ENCODE assay signal across 8 cellular contexts in genomic region chr2:161136696-161137324, GRCh38. TPM values are rescaled to one million over a fixed set of nuclear protein-coding genes. Genes with fewer than 3 reads are reported as not detected.
DNase-seq lines count a peak whose midpoint lies in the region; ATAC-seq, FAIRE-seq and TF ChIP-seq lines count a peak whose summit lies in the region.

No MANE protein-coding gene starts in this region.

- peak overlapping the region; percentile 84 for H3K4me3 Mint-ChIP-seq in activated T-cell treated with anti-CD3 and anti-CD28 coated beads, Interleukin-2, amount 50 U/mL, for 24 hours
- H3K4me3 Mint-ChIP-seq in natural killer cell treated with Interleukin-12 subunit alpha and Interleukin-12 subunit beta and Interleukin-15 and Interleukin-18, amount 100 ng/mL, for 72 hours = peak overlapping the region; percentile 91

- H3K9me3 ChIP-seq in PC-3 (ENCODE audit: low read length) (no peaks in the 10 kb centered on the region), duodenal mucosa (ENCODE audit: control insufficient read depth in 1 of 2, low read length in 2 of 2) (no peaks in the 10 kb centered on the region)

- H3K27ac ChIP-seq in PC-3 (ENCODE audit: low read length) (no peak overlapping the region), duodenal mucosa (ENCODE audit: low read depth, low read length) (peak overlapping the region; percentile 72)

- peak; percentile 77 for ATAC-seq in HG02678 (IDR thresholded peaks at IDR 0.05; ENCODE audit: unreplicated experiment)
- no peak for ATAC-seq in PC-3
- peak; percentile 83 to 89 for ATAC-seq in natural killer cell treated with Interleukin-12 subunit alpha and Interleukin-12 subunit beta and Interleukin-15 and Interleukin-18, amount 100 ng/mL, for 72 hours

- H3K4me3 ChIP-seq in PC-3 (ENCODE audit: low read length) (no peak overlapping the region), duodenal mucosa (ENCODE audit: low read depth in 1 of 2, low read length in 2 of 2) (peak overlapping the region; percentile 65 to 67)

- H2AFZ ChIP-seq in PC-3 (ENCODE audit: low read length) = peak overlapping the region; percentile 39; the same call in 1 of the 2 replicates

- FAIRE-seq in HTR-8/SVneo (lab: Jason Lieb, UNC) = no peak

- peak overlapping the region; percentile 99 for H3K27ac Mint-ChIP-seq in activated T-cell treated with anti-CD3 and anti-CD28 coated beads, Interleukin-2, amount 50 U/mL, for 24 hours
- H3K27ac Mint-ChIP-seq in natural killer cell treated with Interleukin-12 subunit alpha and Interleukin-12 subunit beta and Interleukin-15 and Interleukin-18, amount 100 ng/mL, for 72 hours = peak overlapping the region; percentile 88 to 98

- H3K9me2 ChIP-seq in PC-3 (replicated peaks; ENCODE audit: low read length) = no peaks in the 10 kb centered on the region

- CTCF ChIA-PET in PC-3 (lab: Charles Lee) = no interaction called here

- peaks cover 61% of the 10 kb centered on the region for H3K4me1 Mint-ChIP-seq in activated T-cell treated with anti-CD3 and anti-CD28 coated beads, Interleukin-2, amount 50 U/mL, for 24 hours (ENCODE audit: low read depth)
- peaks cover 39 to 63% of the 10 kb centered on the region in 2 donors for H3K4me1 Mint-ChIP-seq in natural killer cell treated with Interleukin-12 subunit alpha and Interleukin-12 subunit beta and Interleukin-15 and Interleukin-18, amount 100 ng/mL, for 72 hours (ENCODE audit: low read depth in 2 of 2)

- no peaks in the 10 kb centered on the region for H3F3A ChIP-seq in PC-3 (ENCODE audit: low read length, unreplicated experiment)

- no peak for TF ChIP-seq CTCF in PC-3 (conservative IDR thresholded peaks at IDR 0.05; ENCODE audit: low read depth, low read length)

- peaks cover 7% of the 10 kb centered on the region for H3K9me3 Mint-ChIP-seq in activated T-cell treated with anti-CD3 and anti-CD28 coated beads, Interleukin-2, amount 50 U/mL, for 24 hours
- H3K9me3 Mint-ChIP-seq in natural killer cell treated with Interleukin-12 subunit alpha and Interleukin-12 subunit beta and Interleukin-15 and Interleukin-18, amount 100 ng/mL, for 72 hours = peaks cover 4% of the 10 kb centered on the region

- POLR2A ChIA-PET in PC-3 (lab: Charles Lee; ENCODE audit: unreplicated experiment) = no interaction called here

- no peaks in the 10 kb centered on the region for H4K20me1 ChIP-seq in PC-3 (ENCODE audit: low read length)

- no peaks in the 10 kb centered on the region for H3K27me3 Mint-ChIP-seq in activated T-cell treated with anti-CD3 and anti-CD28 coated beads, Interleukin-2, amount 50 U/mL, for 24 hours
- no peaks in the 10 kb centered on the region for H3K27me3 Mint-ChIP-seq in natural killer cell treated with Interleukin-12 subunit alpha and Interleukin-12 subunit beta and Interleukin-15 and Interleukin-18, amount 100 ng/mL, for 72 hours

- 0 out of 2 replicates have a peak overlapping the region, but pooled peaks have one; percentile 84 for H3K4me2 ChIP-seq in PC-3 (ENCODE audit: low read length)

- no peak for DNase-seq in activated T-cell treated with anti-CD3 and anti-CD28 coated beads, Interleukin-2, amount 50 U/mL, for 24 hours
- no peak for DNase-seq in activated T-cell treated with anti-CD3 and anti-CD28 coated beads, Interleukin-2, amount 50 U/mL, for 48 hours
- DNase-seq in PC-3 (no peak), NCI-H1092 treated with DMSO at 0.1 percent for 48 hours (lab: John Stamatoyannopoulos, UW) (no peak), HTR-8/SVneo (ENCODE audit: insufficient read length, low spot score) (no peak)
- peak; percentile 76 for DNase-seq in natural killer cell treated with Interleukin-12 subunit alpha and Interleukin-12 subunit beta and Interleukin-15 and Interleukin-18, amount 100 ng/mL, for 72 hours (ENCODE audit: low spot score)

- H3K36me3 Mint-ChIP-seq in activated T-cell treated with anti-CD3 and anti-CD28 coated beads, Interleukin-2, amount 50 U/mL, for 24 hours (ENCODE audit: low read depth) = peaks cover 8% of the 10 kb centered on the region
- H3K36me3 Mint-ChIP-seq in natural killer cell treated with Interleukin-12 subunit alpha and Interleukin-12 subunit beta and Interleukin-15 and Interleukin-18, amount 100 ng/mL, for 72 hours = peaks cover 33% of the 10 kb centered on the region

- H3K79me2 ChIP-seq in PC-3 (ENCODE audit: low read length) = no peaks in the 10 kb centered on the region

- BruUV-seq in PC-3 (replicated peaks; lab: Mats Ljungman, UMichigan) = no TSS peak

- intact Hi-C loops in PC-3 (cut with micrococcal nuclease) = no loop called here

- H3K27me3 ChIP-seq in PC-3 (ENCODE audit: low read length) (no peaks in the 10 kb centered on the region), duodenal mucosa (ENCODE audit: control insufficient read depth in 1 of 2, insufficient read depth in 2 of 2, low read length in 2 of 2) (no peaks in the 10 kb centered on the region)

- H3K36me3 ChIP-seq in PC-3 (ENCODE audit: low read depth, low read length) = no peaks in the 10 kb centered on the region
- H3K36me3 ChIP-seq in duodenal mucosa (ENCODE audit: control insufficient read depth in 1 of 2, insufficient read depth in 2 of 2, low read length in 2 of 2) = no peaks in the 10 kb centered on the region

- H3K4me1 ChIP-seq in PC-3 (ENCODE audit: insufficient read depth, low read length) = peaks cover 29% of the 10 kb centered on the region
- H3K4me1 ChIP-seq in duodenal mucosa (ENCODE audit: control insufficient read depth in 1 of 2, insufficient read depth in 2 of 2, low read length in 2 of 2) = peaks cover 0 to 10% of the 10 kb centered on the region in 2 donors

- H3K9ac ChIP-seq in PC-3 (ENCODE audit: low read length) = no peak overlapping the region
- H3K9ac ChIP-seq in duodenal mucosa (ENCODE audit: low read depth in 1 of 2, low read length in 2 of 2) = peak overlapping the region; percentile 35 to 57

RNA-seq across cellular contexts. Expression of gene TANK, which starts 23.4 kb away (rescaled TPM):
- 22.2 and 23.7 TPM in 2 replicates for total RNA-seq in PC-3 (2014; rRNA removed)
- total RNA-seq in natural killer cell treated with Interleukin-12 subunit alpha and Interleukin-12 subunit beta and Interleukin-15 and Interleukin-18, amount 100 ng/mL, for 72 hours = 100 to 1,000 TPM; 346 to 459 TPM

Comparison
In these comparisons a context has a peak if more than half of its experiments do, and no peak if none do; other contexts are left out.
1. RNA of gene TANK, which starts 23.4 kb away (total RNA-seq): 346 to 459 TPM in natural killer cell treated with Interleukin-12 subunit alpha and Interleukin-12 subunit beta and Interleukin-15 and Interleukin-18, amount 100 ng/mL, for 72 hours; 22.2 to 23.7 TPM in PC-3; every median in the first group is over 10 times any median in the second.